ENCODE assay signal across 9 cellular contexts in the genomic region with DNA sequence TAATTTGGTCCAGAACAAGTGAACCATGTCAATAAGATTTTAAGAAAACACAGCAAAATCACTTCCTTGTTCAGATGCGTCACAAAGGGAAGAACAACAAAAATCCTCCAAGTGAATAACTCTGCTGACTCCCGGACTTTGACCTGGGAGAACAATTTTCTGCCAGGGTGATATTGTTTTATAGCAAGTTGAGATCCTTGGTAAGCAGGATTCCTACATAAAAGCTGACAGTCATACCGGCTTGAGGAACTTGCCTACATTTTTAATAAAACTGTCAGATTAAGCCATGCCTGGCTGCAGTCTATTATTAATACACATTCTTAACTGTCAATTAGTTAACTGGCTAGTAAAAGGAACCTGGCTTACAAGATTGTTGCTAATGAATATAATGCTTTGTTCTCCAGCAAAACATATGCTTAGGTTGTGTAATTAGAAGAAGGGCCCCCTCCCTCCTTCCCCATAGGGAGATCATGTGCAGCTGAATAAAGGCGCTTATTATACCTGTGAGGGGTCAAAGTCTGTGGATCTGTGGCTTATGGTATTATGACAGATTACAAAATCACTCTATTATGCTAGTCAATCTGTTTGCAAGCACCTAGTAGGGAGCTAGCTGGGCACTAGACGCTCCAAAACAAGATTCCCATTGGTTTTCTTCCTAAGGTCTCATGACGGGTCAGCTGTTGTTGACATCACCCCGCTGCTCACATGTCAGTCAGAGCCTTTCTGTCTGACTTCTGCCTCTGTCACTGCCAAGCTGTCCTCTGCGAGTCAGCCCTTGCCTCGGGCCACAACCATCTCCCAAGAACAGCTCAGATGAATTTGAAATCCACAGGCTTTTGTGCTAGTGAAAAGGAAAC. TPM values are rescaled to one million over a fixed set of nuclear protein-coding genes. Genes with fewer than 3 reads are reported as not detected.
DNase-seq lines count a peak whose midpoint lies in the region; ATAC-seq and TF ChIP-seq lines count a peak whose summit lies in the region.
"Had no signal": no experiment of that assay in that cellular context is flagged by ENCODE, and none has a peak within 500 bp of the region (broad histone marks: within the 10 kb centered on the region; RNA-seq: fewer than 3 reads in every experiment).

No MANE protein-coding gene starts in this region.

- H3K4me3 ChIP-seq in SU-DHL-6 (ENCODE audit: insufficient read depth, low read length, poor library complexity, severe bottlenecking): no peak overlapping the region
- H3K4me3 ChIP-seq in effector memory CD4-positive, alpha-beta T cell (ENCODE audit: insufficient read depth, low read depth, low read length, poor library complexity, severe bottlenecking): no peak overlapping the region

- H3K36me3 Mint-ChIP-seq in progenitor cell of endocrine pancreas (ENCODE audit: insufficient read depth): no peaks in the 10 kb centered on the region

- TF ChIP-seq CTCF in SU-DHL-6 (IDR thresholded peaks at IDR 0.05; ENCODE audit: insufficient read depth, low read length, poor library complexity, severe bottlenecking) (no peak), progenitor cell of endocrine pancreas (IDR thresholded peaks at IDR 0.05; ENCODE audit: unreplicated experiment) (no peak)

- peak overlapping the region; percentile 70 for H3K27ac Mint-ChIP-seq in progenitor cell of endocrine pancreas

- no peaks in the 10 kb centered on the region for H3K9me2 ChIP-seq in SU-DHL-6 (replicated peaks; ENCODE audit: insufficient read depth, low read length)

- DNase-seq in HT-29 (ENCODE audit: low spot score) (peak; percentile 78), globus pallidus (ENCODE audit: low spot score) (peak; percentile 96), progenitor cell of endocrine pancreas (ENCODE audit: low spot score, unreplicated experiment) (no peak)
- DNase-seq in effector memory CD4-positive, alpha-beta T cell: no peak

- H3K9ac ChIP-seq in SU-DHL-6 (ENCODE audit: low read length): no peak overlapping the region

- no peaks in the 10 kb centered on the region for H3F3A ChIP-seq in SU-DHL-6 (ENCODE audit: insufficient read depth)

- H3K9me3 ChIP-seq in SU-DHL-6 (ENCODE audit: insufficient read depth, low read length): no peaks in the 10 kb centered on the region
- H3K9me3 ChIP-seq in effector memory CD4-positive, alpha-beta T cell (ENCODE audit: control insufficient read depth, low read length): no peaks in the 10 kb centered on the region

- H2AFZ ChIP-seq in SU-DHL-6 (ENCODE audit: low read depth, low read length, severe bottlenecking): peak overlapping the region; percentile 29

- no peaks in the 10 kb centered on the region for H3K9me3 Mint-ChIP-seq in progenitor cell of endocrine pancreas (ENCODE audit: low read depth)
- H3K9me3 Mint-ChIP-seq: dendritic cell treated with granulocyte-macrophage colony-stimulating factor and Interleukin-4, amounts not matched to agents 40 ng/mL and 50 ng/mL, for 4 days had no signal

- H3K4me1 ChIP-seq in effector memory CD4-positive, alpha-beta T cell (ENCODE audit: control insufficient read depth, insufficient read depth, low read length, poor library complexity, severe bottlenecking): no peaks in the 10 kb centered on the region

- no peaks in the 10 kb centered on the region for H3K79me2 ChIP-seq in SU-DHL-6 (ENCODE audit: insufficient read depth, low read length)

- H3K27me3 Mint-ChIP-seq in progenitor cell of endocrine pancreas: no peaks in the 10 kb centered on the region

- no peak overlapping the region for H3K27ac ChIP-seq in SU-DHL-6 (ENCODE audit: low read depth, low read length)
- no peak overlapping the region for H3K27ac ChIP-seq in effector memory CD4-positive, alpha-beta T cell (ENCODE audit: insufficient read depth, low read length, poor library complexity, severe bottlenecking)

- H4K20me1 ChIP-seq in SU-DHL-6 (ENCODE audit: low read depth, low read length): no peaks in the 10 kb centered on the region

- peaks cover 17% of the 10 kb centered on the region for H3K4me1 Mint-ChIP-seq in progenitor cell of endocrine pancreas (ENCODE audit: low read depth)

- TF ChIP-seq POLR2A in GM18505 (IDR thresholded peaks at IDR 0.05; ENCODE audit: borderline replicate concordance, extremely low read depth, insufficient read depth, insufficient read length): no peak

- H3K4me3 Mint-ChIP-seq in progenitor cell of endocrine pancreas (ENCODE audit: low read depth): no peak overlapping the region
- H3K4me3 Mint-ChIP-seq: dendritic cell treated with granulocyte-macrophage colony-stimulating factor and Interleukin-4, amounts not matched to agents 40 ng/mL and 50 ng/mL, for 4 days had no signal

- H3K36me3 ChIP-seq in SU-DHL-6 (ENCODE audit: low read length): no peaks in the 10 kb centered on the region
- no peaks in the 10 kb centered on the region for H3K36me3 ChIP-seq in effector memory CD4-positive, alpha-beta T cell (ENCODE audit: control insufficient read depth, insufficient read depth, low read length)

- ATAC-seq in GM21390 (IDR thresholded peaks at IDR 0.05; ENCODE audit: unreplicated experiment): no peak
- ATAC-seq in GM18505 (IDR thresholded peaks at IDR 0.05; ENCODE audit: unreplicated experiment): no peak
- ATAC-seq in HG03039 (IDR thresholded peaks at IDR 0.05; ENCODE audit: unreplicated experiment): no peak

- no peak overlapping the region for H3K4me2 ChIP-seq in SU-DHL-6 (ENCODE audit: low read depth, low read length, poor library complexity, severe bottlenecking)

- no peaks in the 10 kb centered on the region for H3K27me3 ChIP-seq in SU-DHL-6 (ENCODE audit: low read length)
- no peaks in the 10 kb centered on the region for H3K27me3 ChIP-seq in effector memory CD4-positive, alpha-beta T cell (replicated peaks; ENCODE audit: control insufficient read depth, insufficient read depth, low read length, poor library complexity, severe bottlenecking)

RNA-seq across cellular contexts. Expression of a gene that starts 44.6 kb away (rescaled TPM):
- total RNA-seq in HT-29 (2014; rRNA removed; shearing (Covaris generic)): 4.0 and 9.6 TPM in 2 replicates
- 111 and 112 TPM in 2 replicates for total RNA-seq in progenitor cell of endocrine pancreas

Comparison
In these comparisons a context has a peak if more than half of its experiments do, and no peak if none do; other contexts are left out.
1. DNase-seq: peak in HT-29 (single experiment) and globus pallidus (single experiment); none in progenitor cell of endocrine pancreas (single experiment) and effector memory CD4-positive, alpha-beta T cell (0 of 3).
2. RNA of a gene that starts 44.6 kb away (total RNA-seq): 111 to 112 TPM in progenitor cell of endocrine pancreas; 4.0 to 9.6 TPM in HT-29; every median in the first group is over 10 times any median in the second.